1 cellular context compared by ENCODE assay signal in genomic region chr1:11880911-11881748, GRCh38.
TF ChIP-seq lines count a peak whose summit lies in the region.

No MANE protein-coding gene starts in this region.

TF ChIP-seq in HepG2, 621 proteins besides CTCF, POLR2A, EP300 and RAD21 (continues in another document):
- no peak for TF ChIP-seq TFE3 (CRISPR knock-in tag; IDR thresholded peaks at IDR 0.05)
- peak; percentile 96 for TF ChIP-seq RARA (CRISPR knock-in tag; IDR thresholded peaks at IDR 0.05)
- TF ChIP-seq ZMAT5 (CRISPR knock-in tag; IDR thresholded peaks at IDR 0.05; ENCODE audit: borderline replicate concordance, low read depth), result no peak
- TF ChIP-seq HOXA7 (CRISPR knock-in tag; IDR thresholded peaks at IDR 0.05), result no peak
- TF ChIP-seq MYNN (CRISPR knock-in tag; IDR thresholded peaks at IDR 0.05; ENCODE audit: low read depth), result no peak
- TF ChIP-seq TBP (CRISPR knock-in tag; IDR thresholded peaks at IDR 0.05), result no peak
- 0 out of 2 replicates have a peak, but pooled peaks have one; percentile 22 for TF ChIP-seq MEF2D (CRISPR knock-in tag; IDR thresholded peaks at IDR 0.05)
- TF ChIP-seq RERE (CRISPR knock-in tag; IDR thresholded peaks at IDR 0.05; ENCODE audit: low read depth), result no peak
- TF ChIP-seq KLF11 (CRISPR knock-in tag; IDR thresholded peaks at IDR 0.05), result no peak
- TF ChIP-seq ELF3 (CRISPR knock-in tag; IDR thresholded peaks at IDR 0.05), result no peak
- no peak for TF ChIP-seq ZFY (CRISPR knock-in tag; IDR thresholded peaks at IDR 0.05)
- TF ChIP-seq TFAP4 (IDR thresholded peaks at IDR 0.05; ENCODE audit: borderline replicate concordance, low read depth), result peak; percentile 8; the same call in 1 of the 2 replicates
- peak; percentile 39; the same call in 1 of the 2 replicates for TF ChIP-seq GABPB1 (CRISPR knock-in tag; IDR thresholded peaks at IDR 0.05)
- no peak for TF ChIP-seq MXD4 (CRISPR knock-in tag; IDR thresholded peaks at IDR 0.05)
- no peak for TF ChIP-seq SMAD3 (CRISPR knock-in tag; IDR thresholded peaks at IDR 0.05)
- TF ChIP-seq ZNF879 (CRISPR knock-in tag; IDR thresholded peaks at IDR 0.05), result no peak
- no peak for TF ChIP-seq IKZF5 (CRISPR knock-in tag; IDR thresholded peaks at IDR 0.05)
- no peak for TF ChIP-seq SMARCC2 (IDR thresholded peaks at IDR 0.05)
- peak; percentile 77 for TF ChIP-seq ZNF687 (CRISPR knock-in tag; IDR thresholded peaks at IDR 0.05)
- TF ChIP-seq ATF3 (CRISPR knock-in tag; IDR thresholded peaks at IDR 0.05), result no peak
- peak; percentile 58; the same call in 1 of the 2 replicates for TF ChIP-seq SP5 (CRISPR knock-in tag; IDR thresholded peaks at IDR 0.05; ENCODE audit: borderline replicate concordance, low read depth)
- no peak for TF ChIP-seq MIXL1 (CRISPR knock-in tag; IDR thresholded peaks at IDR 0.05)
- TF ChIP-seq SKIL (CRISPR knock-in tag; IDR thresholded peaks at IDR 0.05; ENCODE audit: borderline replicate concordance), result 0 out of 2 replicates have a peak, but pooled peaks have one; percentile 41
- TF ChIP-seq ZNF441 (CRISPR knock-in tag; IDR thresholded peaks at IDR 0.05; ENCODE audit: borderline replicate concordance), result no peak
- TF ChIP-seq ETV5 (CRISPR knock-in tag; IDR thresholded peaks at IDR 0.05; ENCODE audit: borderline replicate concordance), result peak; percentile 61; the same call in 1 of the 2 replicates
- TF ChIP-seq AHR (CRISPR knock-in tag; IDR thresholded peaks at IDR 0.05), result no peak
- TF ChIP-seq SOX5 (CRISPR knock-in tag; IDR thresholded peaks at IDR 0.05; ENCODE audit: borderline replicate concordance), result 0 out of 2 replicates have a peak, but pooled peaks have one; percentile 15
- no peak for TF ChIP-seq NR2F6 (IDR thresholded peaks at IDR 0.05)
- TF ChIP-seq NR2F6 (CRISPR knock-in tag; IDR thresholded peaks at IDR 0.05), result peak; percentile 59; the same call in 1 of the 2 replicates
- TF ChIP-seq NFAT5 (CRISPR knock-in tag; IDR thresholded peaks at IDR 0.05), result no peak
- no peak for TF ChIP-seq ZNF772 (CRISPR knock-in tag; IDR thresholded peaks at IDR 0.05)
- TF ChIP-seq SALL1 (CRISPR knock-in tag; IDR thresholded peaks at IDR 0.05), result peak; percentile 40; the same call in 1 of the 2 replicates
- no peak for TF ChIP-seq REL (CRISPR knock-in tag; conservative IDR thresholded peaks at IDR 0.05)
- peak; percentile 61; the same call in 1 of the 2 replicates for TF ChIP-seq RXRB (CRISPR knock-in tag; IDR thresholded peaks at IDR 0.05; ENCODE audit: borderline replicate concordance)
- no peak for TF ChIP-seq NFKB2 (CRISPR knock-in tag; IDR thresholded peaks at IDR 0.05; ENCODE audit: borderline replicate concordance)
- no peak for TF ChIP-seq GABPA (IDR thresholded peaks at IDR 0.05; ENCODE audit: low read depth, low read length)
- 0 out of 2 replicates have a peak, but pooled peaks have one; percentile 27 for TF ChIP-seq GABPA (CRISPR knock-in tag; IDR thresholded peaks at IDR 0.05; ENCODE audit: low read depth)
- TF ChIP-seq SAP130 (CRISPR knock-in tag; IDR thresholded peaks at IDR 0.05; ENCODE audit: low read depth), result peak; percentile 22; the same call in 1 of the 2 replicates
- TF ChIP-seq ZNF572 (CRISPR knock-in tag; IDR thresholded peaks at IDR 0.05), result no peak
